ENCODE assay signal across 1 cellular context in the genomic region with DNA sequence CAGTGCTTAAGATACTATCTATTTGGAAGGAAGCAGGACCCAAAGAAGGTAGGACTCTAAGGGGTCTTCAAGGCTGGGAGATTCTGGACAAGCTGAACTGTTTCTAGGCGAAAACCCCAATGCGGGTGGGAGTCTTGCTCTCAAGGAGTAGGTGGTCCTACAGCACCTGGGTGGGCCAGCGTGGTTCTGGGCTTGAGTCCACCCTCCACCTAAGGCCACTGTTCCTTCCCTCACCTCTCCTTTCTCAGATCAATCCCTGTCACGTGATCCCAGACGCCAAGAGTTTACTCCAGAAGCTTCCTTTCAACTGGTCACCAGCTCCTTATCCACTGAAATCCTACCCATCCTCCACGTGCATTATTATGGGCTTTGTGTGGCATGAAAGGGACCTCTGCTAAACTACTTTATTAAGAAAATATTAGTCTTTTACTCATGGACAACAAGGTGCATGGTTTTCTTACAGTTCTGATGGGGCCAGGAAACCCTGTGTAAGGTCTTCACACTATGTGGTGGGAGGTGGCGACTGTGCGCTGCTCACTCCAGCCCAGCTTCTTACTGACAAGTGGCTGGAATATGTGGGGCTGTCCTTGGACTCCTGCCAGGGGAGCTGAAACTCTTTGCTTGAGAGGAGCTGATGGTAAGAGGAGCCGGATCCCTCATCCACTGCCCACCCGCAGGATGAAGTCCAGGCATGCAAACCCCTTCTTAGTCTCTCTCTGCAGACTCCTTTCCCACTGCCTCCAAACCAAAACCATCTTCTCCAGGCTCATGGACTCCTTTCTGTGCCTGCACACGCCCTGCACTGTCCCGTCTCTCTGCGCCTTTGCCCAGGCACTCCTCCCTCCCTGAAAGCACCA.
A peak's percentile ranks its signal among the peaks of the same experiment; 100 is the strongest.
TF ChIP-seq lines count a peak whose summit lies in the region.

No MANE protein-coding gene starts in this region.

TF ChIP-seq in K562, 482 proteins besides CTCF, POLR2A, EP300 and RAD21 (continued from another document and continues in another):
- TF ChIP-seq, protein P1, sequence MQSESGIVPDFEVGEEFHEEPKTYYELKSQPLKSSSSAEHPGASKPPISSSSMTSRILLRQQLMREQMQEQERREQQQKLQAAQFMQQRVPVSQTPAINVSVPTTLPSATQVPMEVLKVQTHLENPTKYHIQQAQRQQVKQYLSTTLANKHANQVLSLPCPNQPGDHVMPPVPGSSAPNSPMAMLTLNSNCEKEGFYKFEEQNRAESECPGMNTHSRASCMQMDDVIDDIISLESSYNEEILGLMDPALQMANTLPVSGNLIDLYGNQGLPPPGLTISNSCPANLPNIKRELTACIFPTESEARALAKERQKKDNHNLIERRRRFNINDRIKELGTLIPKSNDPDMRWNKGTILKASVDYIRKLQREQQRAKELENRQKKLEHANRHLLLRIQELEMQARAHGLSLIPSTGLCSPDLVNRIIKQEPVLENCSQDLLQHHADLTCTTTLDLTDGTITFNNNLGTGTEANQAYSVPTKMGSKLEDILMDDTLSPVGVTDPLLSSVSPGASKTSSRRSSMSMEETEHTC (IDR thresholded peaks at IDR 0.05), result no peak
- no peak for TF ChIP-seq GABPA (tag; conservative IDR thresholded peaks at IDR 0.05; ENCODE audit: low read depth)
- no peak for TF ChIP-seq PCBP2 (IDR thresholded peaks at IDR 0.05; ENCODE audit: low read depth, low read length, poor library complexity, severe bottlenecking)
- TF ChIP-seq, protein P2, sequence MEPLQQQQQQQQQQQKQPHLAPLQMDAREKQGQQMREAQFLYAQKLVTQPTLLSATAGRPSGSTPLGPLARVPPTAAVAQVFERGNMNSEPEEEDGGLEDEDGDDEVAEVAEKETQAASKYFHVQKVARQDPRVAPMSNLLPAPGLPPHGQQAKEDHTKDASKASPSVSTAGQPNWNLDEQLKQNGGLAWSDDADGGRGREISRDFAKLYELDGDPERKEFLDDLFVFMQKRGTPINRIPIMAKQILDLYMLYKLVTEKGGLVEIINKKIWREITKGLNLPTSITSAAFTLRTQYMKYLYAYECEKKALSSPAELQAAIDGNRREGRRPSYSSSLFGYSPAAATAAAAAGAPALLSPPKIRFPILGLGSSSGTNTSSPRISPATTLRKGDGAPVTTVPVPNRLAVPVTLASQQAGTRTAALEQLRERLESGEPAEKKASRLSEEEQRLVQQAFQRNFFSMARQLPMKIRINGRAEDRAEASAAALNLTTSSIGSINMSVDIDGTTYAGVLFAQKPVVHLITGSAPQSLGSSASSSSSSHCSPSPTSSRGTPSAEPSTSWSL (CRISPR knock-in tag; IDR thresholded peaks at IDR 0.05; ENCODE audit: borderline replicate concordance), result no peak
- TF ChIP-seq, protein P3, sequence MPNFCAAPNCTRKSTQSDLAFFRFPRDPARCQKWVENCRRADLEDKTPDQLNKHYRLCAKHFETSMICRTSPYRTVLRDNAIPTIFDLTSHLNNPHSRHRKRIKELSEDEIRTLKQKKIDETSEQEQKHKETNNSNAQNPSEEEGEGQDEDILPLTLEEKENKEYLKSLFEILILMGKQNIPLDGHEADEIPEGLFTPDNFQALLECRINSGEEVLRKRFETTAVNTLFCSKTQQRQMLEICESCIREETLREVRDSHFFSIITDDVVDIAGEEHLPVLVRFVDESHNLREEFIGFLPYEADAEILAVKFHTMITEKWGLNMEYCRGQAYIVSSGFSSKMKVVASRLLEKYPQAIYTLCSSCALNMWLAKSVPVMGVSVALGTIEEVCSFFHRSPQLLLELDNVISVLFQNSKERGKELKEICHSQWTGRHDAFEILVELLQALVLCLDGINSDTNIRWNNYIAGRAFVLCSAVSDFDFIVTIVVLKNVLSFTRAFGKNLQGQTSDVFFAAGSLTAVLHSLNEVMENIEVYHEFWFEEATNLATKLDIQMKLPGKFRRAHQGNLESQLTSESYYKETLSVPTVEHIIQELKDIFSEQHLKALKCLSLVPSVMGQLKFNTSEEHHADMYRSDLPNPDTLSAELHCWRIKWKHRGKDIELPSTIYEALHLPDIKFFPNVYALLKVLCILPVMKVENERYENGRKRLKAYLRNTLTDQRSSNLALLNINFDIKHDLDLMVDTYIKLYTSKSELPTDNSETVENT (CRISPR knock-in tag; IDR thresholded peaks at IDR 0.05), result no peak
- TF ChIP-seq NR3C1 (CRISPR knock-in tag; IDR thresholded peaks at IDR 0.05), result no peak
- TF ChIP-seq, protein P4, sequence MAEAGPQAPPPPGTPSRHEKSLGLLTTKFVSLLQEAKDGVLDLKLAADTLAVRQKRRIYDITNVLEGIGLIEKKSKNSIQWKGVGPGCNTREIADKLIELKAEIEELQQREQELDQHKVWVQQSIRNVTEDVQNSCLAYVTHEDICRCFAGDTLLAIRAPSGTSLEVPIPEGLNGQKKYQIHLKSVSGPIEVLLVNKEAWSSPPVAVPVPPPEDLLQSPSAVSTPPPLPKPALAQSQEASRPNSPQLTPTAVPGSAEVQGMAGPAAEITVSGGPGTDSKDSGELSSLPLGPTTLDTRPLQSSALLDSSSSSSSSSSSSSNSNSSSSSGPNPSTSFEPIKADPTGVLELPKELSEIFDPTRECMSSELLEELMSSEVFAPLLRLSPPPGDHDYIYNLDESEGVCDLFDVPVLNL (CRISPR knock-in tag; IDR thresholded peaks at IDR 0.05; ENCODE audit: low read depth), result no peak
- peak; percentile 40 for TF ChIP-seq KDM5B (IDR thresholded peaks at IDR 0.05; ENCODE audit: insufficient replicate concordance, low read depth, low read length)
- TF ChIP-seq ZNF764 (CRISPR knock-in tag; IDR thresholded peaks at IDR 0.05; ENCODE audit: low read depth), result no peak
- no peak for TF ChIP-seq ZNF79 (CRISPR knock-in tag; IDR thresholded peaks at IDR 0.05; ENCODE audit: low read depth)
- TF ChIP-seq MAFF (IDR thresholded peaks at IDR 0.05; ENCODE audit: low read length), result no peak
- no peak for TF ChIP-seq MAZ (CRISPR knock-in tag; conservative IDR thresholded peaks at IDR 0.05 in 1 of 2, IDR thresholded peaks at IDR 0.05 in 1 of 2)
- TF ChIP-seq ZNF174 (CRISPR knock-in tag; IDR thresholded peaks at IDR 0.05), result no peak
- peak; percentile 95 for TF ChIP-seq NFIC (IDR thresholded peaks at IDR 0.05)
- no peak for TF ChIP-seq NEUROD1 (IDR thresholded peaks at IDR 0.05; ENCODE audit: borderline replicate concordance, low read depth, low read length, partially characterized antibody)
- no peak for TF ChIP-seq ZNF347 (CRISPR knock-in tag; IDR thresholded peaks at IDR 0.05; ENCODE audit: low read depth)
- TF ChIP-seq WHSC1 (IDR thresholded peaks at IDR 0.05; ENCODE audit: low read length), result peak; percentile 64
- no peak for TF ChIP-seq YY1 (IDR thresholded peaks at IDR 0.05; ENCODE audit: borderline replicate concordance in 1 of 3, control insufficient read depth in 1 of 3, extremely low read depth in 1 of 3, insufficient read depth in 3 of 3, insufficient read length in 1 of 3, insufficient replicate concordance in 2 of 3, low read depth in 1 of 3, low read length in 2 of 3)
- TF ChIP-seq, protein P5, sequence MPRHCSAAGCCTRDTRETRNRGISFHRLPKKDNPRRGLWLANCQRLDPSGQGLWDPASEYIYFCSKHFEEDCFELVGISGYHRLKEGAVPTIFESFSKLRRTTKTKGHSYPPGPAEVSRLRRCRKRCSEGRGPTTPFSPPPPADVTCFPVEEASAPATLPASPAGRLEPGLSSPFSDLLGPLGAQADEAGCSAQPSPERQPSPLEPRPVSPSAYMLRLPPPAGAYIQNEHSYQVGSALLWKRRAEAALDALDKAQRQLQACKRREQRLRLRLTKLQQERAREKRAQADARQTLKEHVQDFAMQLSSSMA (CRISPR knock-in tag; IDR thresholded peaks at IDR 0.05), result no peak
- peak; percentile 22; the same call in 1 of the 2 replicates for TF ChIP-seq L3MBTL2 (IDR thresholded peaks at IDR 0.05)
- TF ChIP-seq, protein P6, sequence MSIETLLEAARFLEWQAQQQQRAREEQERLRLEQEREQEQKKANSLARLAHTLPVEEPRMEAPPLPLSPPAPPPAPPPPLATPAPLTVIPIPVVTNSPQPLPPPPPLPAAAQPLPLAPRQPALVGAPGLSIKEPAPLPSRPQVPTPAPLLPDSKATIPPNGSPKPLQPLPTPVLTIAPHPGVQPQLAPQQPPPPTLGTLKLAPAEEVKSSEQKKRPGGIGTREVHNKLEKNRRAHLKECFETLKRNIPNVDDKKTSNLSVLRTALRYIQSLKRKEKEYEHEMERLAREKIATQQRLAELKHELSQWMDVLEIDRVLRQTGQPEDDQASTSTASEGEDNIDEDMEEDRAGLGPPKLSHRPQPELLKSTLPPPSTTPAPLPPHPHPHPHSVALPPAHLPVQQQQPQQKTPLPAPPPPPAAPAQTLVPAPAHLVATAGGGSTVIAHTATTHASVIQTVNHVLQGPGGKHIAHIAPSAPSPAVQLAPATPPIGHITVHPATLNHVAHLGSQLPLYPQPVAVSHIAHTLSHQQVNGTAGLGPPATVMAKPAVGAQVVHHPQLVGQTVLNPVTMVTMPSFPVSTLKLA (conservative IDR thresholded peaks at IDR 0.05), result peak; percentile 41 to 48
- peak; percentile 91 for TF ChIP-seq TOE1 (IDR thresholded peaks at IDR 0.05; ENCODE audit: borderline replicate concordance)
- TF ChIP-seq TOE1 (CRISPR knock-in tag; IDR thresholded peaks at IDR 0.05; ENCODE audit: borderline replicate concordance, low read depth), result no peak
- TF ChIP-seq SLC30A9 (CRISPR knock-in tag; IDR thresholded peaks at IDR 0.05), result no peak
- TF ChIP-seq, protein P7, sequence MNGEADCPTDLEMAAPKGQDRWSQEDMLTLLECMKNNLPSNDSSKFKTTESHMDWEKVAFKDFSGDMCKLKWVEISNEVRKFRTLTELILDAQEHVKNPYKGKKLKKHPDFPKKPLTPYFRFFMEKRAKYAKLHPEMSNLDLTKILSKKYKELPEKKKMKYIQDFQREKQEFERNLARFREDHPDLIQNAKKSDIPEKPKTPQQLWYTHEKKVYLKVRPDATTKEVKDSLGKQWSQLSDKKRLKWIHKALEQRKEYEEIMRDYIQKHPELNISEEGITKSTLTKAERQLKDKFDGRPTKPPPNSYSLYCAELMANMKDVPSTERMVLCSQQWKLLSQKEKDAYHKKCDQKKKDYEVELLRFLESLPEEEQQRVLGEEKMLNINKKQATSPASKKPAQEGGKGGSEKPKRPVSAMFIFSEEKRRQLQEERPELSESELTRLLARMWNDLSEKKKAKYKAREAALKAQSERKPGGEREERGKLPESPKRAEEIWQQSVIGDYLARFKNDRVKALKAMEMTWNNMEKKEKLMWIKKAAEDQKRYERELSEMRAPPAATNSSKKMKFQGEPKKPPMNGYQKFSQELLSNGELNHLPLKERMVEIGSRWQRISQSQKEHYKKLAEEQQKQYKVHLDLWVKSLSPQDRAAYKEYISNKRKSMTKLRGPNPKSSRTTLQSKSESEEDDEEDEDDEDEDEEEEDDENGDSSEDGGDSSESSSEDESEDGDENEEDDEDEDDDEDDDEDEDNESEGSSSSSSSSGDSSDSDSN (IDR thresholded peaks at IDR 0.05; ENCODE audit: borderline replicate concordance in 1 of 2, low read depth in 2 of 2, low read length in 2 of 2), result no peak
- TF ChIP-seq, protein P8, sequence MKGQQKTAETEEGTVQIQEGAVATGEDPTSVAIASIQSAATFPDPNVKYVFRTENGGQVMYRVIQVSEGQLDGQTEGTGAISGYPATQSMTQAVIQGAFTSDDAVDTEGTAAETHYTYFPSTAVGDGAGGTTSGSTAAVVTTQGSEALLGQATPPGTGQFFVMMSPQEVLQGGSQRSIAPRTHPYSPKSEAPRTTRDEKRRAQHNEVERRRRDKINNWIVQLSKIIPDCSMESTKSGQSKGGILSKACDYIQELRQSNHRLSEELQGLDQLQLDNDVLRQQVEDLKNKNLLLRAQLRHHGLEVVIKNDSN (CRISPR knock-in tag; IDR thresholded peaks at IDR 0.05), result peak; percentile 78
- TF ChIP-seq SRSF9 (IDR thresholded peaks at IDR 0.05; ENCODE audit: borderline replicate concordance, low read depth, low read length), result no peak
- no peak for TF ChIP-seq SMAD2 (IDR thresholded peaks at IDR 0.05; ENCODE audit: low read depth, low read length)
- TF ChIP-seq ZNF354B (CRISPR knock-in tag; IDR thresholded peaks at IDR 0.05), result no peak
- no peak for TF ChIP-seq ZNF507 (tag; conservative IDR thresholded peaks at IDR 0.05)
- no peak for TF ChIP-seq E2F3 (CRISPR knock-in tag; IDR thresholded peaks at IDR 0.05)
- TF ChIP-seq XRCC3 (IDR thresholded peaks at IDR 0.05), result no peak
- no peak for TF ChIP-seq TBL1XR1 (IDR thresholded peaks at IDR 0.05; ENCODE audit: low read length in 2 of 2)
- TF ChIP-seq TEAD1 (CRISPR knock-in tag; IDR thresholded peaks at IDR 0.05), result no peak
- TF ChIP-seq, protein P9, sequence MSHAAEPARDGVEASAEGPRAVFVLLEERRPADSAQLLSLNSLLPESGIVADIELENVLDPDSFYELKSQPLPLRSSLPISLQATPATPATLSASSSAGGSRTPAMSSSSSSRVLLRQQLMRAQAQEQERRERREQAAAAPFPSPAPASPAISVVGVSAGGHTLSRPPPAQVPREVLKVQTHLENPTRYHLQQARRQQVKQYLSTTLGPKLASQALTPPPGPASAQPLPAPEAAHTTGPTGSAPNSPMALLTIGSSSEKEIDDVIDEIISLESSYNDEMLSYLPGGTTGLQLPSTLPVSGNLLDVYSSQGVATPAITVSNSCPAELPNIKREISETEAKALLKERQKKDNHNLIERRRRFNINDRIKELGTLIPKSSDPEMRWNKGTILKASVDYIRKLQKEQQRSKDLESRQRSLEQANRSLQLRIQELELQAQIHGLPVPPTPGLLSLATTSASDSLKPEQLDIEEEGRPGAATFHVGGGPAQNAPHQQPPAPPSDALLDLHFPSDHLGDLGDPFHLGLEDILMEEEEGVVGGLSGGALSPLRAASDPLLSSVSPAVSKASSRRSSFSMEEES (CRISPR knock-in tag; IDR thresholded peaks at IDR 0.05), result peak; percentile 91
- no peak for TF ChIP-seq GABPB2 (CRISPR knock-in tag; conservative IDR thresholded peaks at IDR 0.05)
- TF ChIP-seq, protein P10, sequence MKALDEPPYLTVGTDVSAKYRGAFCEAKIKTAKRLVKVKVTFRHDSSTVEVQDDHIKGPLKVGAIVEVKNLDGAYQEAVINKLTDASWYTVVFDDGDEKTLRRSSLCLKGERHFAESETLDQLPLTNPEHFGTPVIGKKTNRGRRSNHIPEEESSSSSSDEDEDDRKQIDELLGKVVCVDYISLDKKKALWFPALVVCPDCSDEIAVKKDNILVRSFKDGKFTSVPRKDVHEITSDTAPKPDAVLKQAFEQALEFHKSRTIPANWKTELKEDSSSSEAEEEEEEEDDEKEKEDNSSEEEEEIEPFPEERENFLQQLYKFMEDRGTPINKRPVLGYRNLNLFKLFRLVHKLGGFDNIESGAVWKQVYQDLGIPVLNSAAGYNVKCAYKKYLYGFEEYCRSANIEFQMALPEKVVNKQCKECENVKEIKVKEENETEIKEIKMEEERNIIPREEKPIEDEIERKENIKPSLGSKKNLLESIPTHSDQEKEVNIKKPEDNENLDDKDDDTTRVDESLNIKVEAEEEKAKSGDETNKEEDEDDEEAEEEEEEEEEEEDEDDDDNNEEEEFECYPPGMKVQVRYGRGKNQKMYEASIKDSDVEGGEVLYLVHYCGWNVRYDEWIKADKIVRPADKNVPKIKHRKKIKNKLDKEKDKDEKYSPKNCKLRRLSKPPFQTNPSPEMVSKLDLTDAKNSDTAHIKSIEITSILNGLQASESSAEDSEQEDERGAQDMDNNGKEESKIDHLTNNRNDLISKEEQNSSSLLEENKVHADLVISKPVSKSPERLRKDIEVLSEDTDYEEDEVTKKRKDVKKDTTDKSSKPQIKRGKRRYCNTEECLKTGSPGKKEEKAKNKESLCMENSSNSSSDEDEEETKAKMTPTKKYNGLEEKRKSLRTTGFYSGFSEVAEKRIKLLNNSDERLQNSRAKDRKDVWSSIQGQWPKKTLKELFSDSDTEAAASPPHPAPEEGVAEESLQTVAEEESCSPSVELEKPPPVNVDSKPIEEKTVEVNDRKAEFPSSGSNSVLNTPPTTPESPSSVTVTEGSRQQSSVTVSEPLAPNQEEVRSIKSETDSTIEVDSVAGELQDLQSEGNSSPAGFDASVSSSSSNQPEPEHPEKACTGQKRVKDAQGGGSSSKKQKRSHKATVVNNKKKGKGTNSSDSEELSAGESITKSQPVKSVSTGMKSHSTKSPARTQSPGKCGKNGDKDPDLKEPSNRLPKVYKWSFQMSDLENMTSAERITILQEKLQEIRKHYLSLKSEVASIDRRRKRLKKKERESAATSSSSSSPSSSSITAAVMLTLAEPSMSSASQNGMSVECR (CRISPR knock-in tag; IDR thresholded peaks at IDR 0.05), result no peak; the same call in 1 of the 2 replicates
- TF ChIP-seq ZC3H4 (CRISPR knock-in tag; IDR thresholded peaks at IDR 0.05; ENCODE audit: borderline replicate concordance), result no peak
- TF ChIP-seq NUFIP1 (IDR thresholded peaks at IDR 0.05; ENCODE audit: partially characterized antibody), result no peak
